ENCODE assay signal across 8 cellular contexts in genomic region chr14:102776761-102777710, GRCh38. TPM values are rescaled to one million over a fixed set of nuclear protein-coding genes. Genes with fewer than 3 reads are reported as not detected.
DNase-seq lines count a peak whose midpoint lies in the region; ATAC-seq and TF ChIP-seq lines count a peak whose summit lies in the region.

Gene TRAF3 (plus strand): TSS chr14:102777449. CDS start chr14:102870202, 92,753 bp downstream.

- peak within 1 kb of the TSS; percentile 52 for H3K18ac ChIP-seq in trophoblast cell (ENCODE audit: low read length)

- H3K27me3 Mint-ChIP-seq in activated naive CD8-positive, alpha-beta T cell treated with anti-CD3 and anti-CD28 coated beads, Interleukin-2, amount 10 ng/mL, durations not matched to agents 7 days and 5 days = no peaks in the 10 kb centered on the region

- H3K4me3 Mint-ChIP-seq in activated naive CD8-positive, alpha-beta T cell treated with anti-CD3 and anti-CD28 coated beads, Interleukin-2, amount 10 ng/mL, durations not matched to agents 7 days and 5 days = peak within 1 kb of the TSS; percentile 97

- H2BK120ac ChIP-seq in trophoblast cell (ENCODE audit: insufficient read depth, low read length, poor library complexity) = peak within 1 kb of the TSS; percentile 30

- H3K27ac ChIP-seq in SU-DHL-6 (ENCODE audit: low read depth, low read length) (no peak within 1 kb of the TSS), trophoblast cell (ENCODE audit: low read depth, low read length) (no peak within 1 kb of the TSS), tibial nerve (peak within 1 kb of the TSS; percentile 75 to 91 (median 84))

- intact Hi-C loops in Right ventricle myocardium inferior (cut with DNase I) = loop anchor here (5.0 kb wide), 1 partner anchor 85 kb away; no protein-coding TSS in a partner anchor

- TF ChIP-seq POLR2A in GM19099 (IDR thresholded peaks at IDR 0.05; ENCODE audit: extremely low read depth, insufficient read length, low read depth) = peak; percentile 81
- no peak for TF ChIP-seq POLR2A in tibial nerve (IDR thresholded peaks at IDR 0.05)

- no peaks in the 10 kb centered on the region for H3K9me3 ChIP-seq in SU-DHL-6 (ENCODE audit: insufficient read depth, low read length)
- H3K9me3 ChIP-seq in trophoblast cell (ENCODE audit: insufficient read depth, low read depth, low read length) = peaks cover 3% of the 10 kb centered on the region
- H3K9me3 ChIP-seq in tibial nerve = no peaks in the 10 kb centered on the region

- H3K9me3 Mint-ChIP-seq in activated naive CD8-positive, alpha-beta T cell treated with anti-CD3 and anti-CD28 coated beads, Interleukin-2, amount 10 ng/mL, durations not matched to agents 7 days and 5 days = no peaks in the 10 kb centered on the region

- TF ChIP-seq CTCF in SU-DHL-6 (IDR thresholded peaks at IDR 0.05; ENCODE audit: insufficient read depth, low read length, poor library complexity, severe bottlenecking) = no peak
- no peak for TF ChIP-seq CTCF in tibial nerve (IDR thresholded peaks at IDR 0.05)

- H3K9ac ChIP-seq in SU-DHL-6 (ENCODE audit: low read length) = peak within 1 kb of the TSS; percentile 68
- H3K9ac ChIP-seq in trophoblast cell (ENCODE audit: low read length) = peak within 1 kb of the TSS; percentile 80

- peak within 1 kb of the TSS; percentile 55 for H4K12ac ChIP-seq in trophoblast cell (ENCODE audit: low read depth, low read length)

- ATAC-seq in HG03457 (IDR thresholded peaks at IDR 0.05; ENCODE audit: unreplicated experiment) (peak; percentile 45), Right ventricle myocardium inferior (peak; percentile 61)
- ATAC-seq in activated naive CD8-positive, alpha-beta T cell treated with anti-CD3 and anti-CD28 coated beads, Interleukin-2, amount 10 ng/mL, durations not matched to agents 7 days and 5 days (ENCODE audit: low read depth) = peak; percentile 73

- whole genome bisulfite sequencing in trophoblast cell (ENCODE audit: extremely low coverage, insufficient coverage, insufficient read length) = no CpG with 5 or more reads among the region's 163 CpGs
- 29 to 40% methylated on average over 55 to 73 of the region's 163 CpGs for WGBS in tibial nerve, 2 donors

- H4K91ac ChIP-seq in trophoblast cell (ENCODE audit: low read depth, low read length) = peak within 1 kb of the TSS; percentile 60

- DNase-seq in AML-193 (lab: John Stamatoyannopoulos, UW) (peak; percentile 33 to 45), Right ventricle myocardium inferior (ENCODE audit: missing footprints) (peak; percentile 90), trophoblast cell (peak; percentile 72 to 81), tibial nerve (ENCODE audit: low spot score in 2 of 2) (no peak)
- peak; percentile 86 for DNase-seq in activated naive CD8-positive, alpha-beta T cell treated with anti-CD3 and anti-CD28 coated beads, Interleukin-2, amount 10 ng/mL, durations not matched to agents 7 days and 5 days

- H3K4me1 ChIP-seq in trophoblast cell (ENCODE audit: control insufficient read depth in 1 of 2, insufficient read depth in 2 of 2, low read length in 2 of 2) (peaks cover 10 to 18% of the 10 kb centered on the region in 2 experiments), tibial nerve (peaks cover 0 to 29% (median 16%) of the 10 kb centered on the region in 4 donors)

- no peaks in the 10 kb centered on the region for H3K9me2 ChIP-seq in SU-DHL-6 (replicated peaks; ENCODE audit: insufficient read depth, low read length)

- peak within 1 kb of the TSS; percentile 4 for H2AK5ac ChIP-seq in trophoblast cell (ENCODE audit: low read length)

- H3K36me3 Mint-ChIP-seq in activated naive CD8-positive, alpha-beta T cell treated with anti-CD3 and anti-CD28 coated beads, Interleukin-2, amount 10 ng/mL, durations not matched to agents 7 days and 5 days = peaks cover 8% of the 10 kb centered on the region

- H3K79me2 ChIP-seq in SU-DHL-6 (ENCODE audit: insufficient read depth, low read length) (no peaks in the 10 kb centered on the region), trophoblast cell (ENCODE audit: control insufficient read depth, insufficient read depth, low read length, poor library complexity) (peaks cover 4% of the 10 kb centered on the region)

- peak within 1 kb of the TSS; percentile 28 for H2BK12ac ChIP-seq in trophoblast cell (ENCODE audit: low read length)

- peak within 1 kb of the TSS; percentile 68 for H2AFZ ChIP-seq in SU-DHL-6 (ENCODE audit: low read depth, low read length, severe bottlenecking)
- H2AFZ ChIP-seq in trophoblast cell (ENCODE audit: insufficient read depth, low read length, poor library complexity) = peak within 1 kb of the TSS; percentile 71

- peak within 1 kb of the TSS; percentile 67 for H3K4me3 ChIP-seq in SU-DHL-6 (ENCODE audit: insufficient read depth, low read length, poor library complexity, severe bottlenecking)
- H3K4me3 ChIP-seq in trophoblast cell (ENCODE audit: low read depth, low read length) = peak within 1 kb of the TSS; percentile 79
- H3K4me3 ChIP-seq in tibial nerve = peak within 1 kb of the TSS; percentile 43 to 87 (median 72)

- H3K27me3 ChIP-seq in SU-DHL-6 (ENCODE audit: low read length) (no peaks in the 10 kb centered on the region), trophoblast cell (ENCODE audit: insufficient read depth, low read length) (no peaks in the 10 kb centered on the region), tibial nerve (no peaks in the 10 kb centered on the region)

- H3K4ac ChIP-seq in trophoblast cell (ENCODE audit: low read depth, low read length) = peak within 1 kb of the TSS; percentile 22

- H3K4me2 ChIP-seq in SU-DHL-6 (ENCODE audit: low read depth, low read length, poor library complexity, severe bottlenecking) (peak within 1 kb of the TSS; percentile 77), trophoblast cell (ENCODE audit: low read length) (peak within 1 kb of the TSS; percentile 93)

- H3K79me1 ChIP-seq in trophoblast cell (ENCODE audit: low read length) = peaks cover 7% of the 10 kb centered on the region

- H3F3A ChIP-seq in SU-DHL-6 (ENCODE audit: insufficient read depth) = no peaks in the 10 kb centered on the region

- H3K14ac ChIP-seq in trophoblast cell (ENCODE audit: low read length) = peak within 1 kb of the TSS; percentile 50

- no peaks in the 10 kb centered on the region; the same call in 1 of the 2 replicates for H4K20me1 ChIP-seq in SU-DHL-6 (ENCODE audit: low read depth, low read length)

- H3K27ac Mint-ChIP-seq in activated naive CD8-positive, alpha-beta T cell treated with anti-CD3 and anti-CD28 coated beads, Interleukin-2, amount 10 ng/mL, durations not matched to agents 7 days and 5 days = peak within 1 kb of the TSS; percentile 93

- no peak within 1 kb of the TSS for H2BK5ac ChIP-seq in trophoblast cell (ENCODE audit: low read depth, low read length, poor library complexity)

- POLR2A ChIA-PET in activated naive CD8-positive, alpha-beta T cell treated with anti-CD3 and anti-CD28 coated beads, Interleukin-2, amount 10 ng/mL, durations not matched to agents 7 days and 5 days (lab: Charles Lee) = no interaction called here

- H4K8ac ChIP-seq in trophoblast cell (ENCODE audit: low read depth, low read length) = peak within 1 kb of the TSS; percentile 60

- H3K36me3 ChIP-seq in SU-DHL-6 (ENCODE audit: low read length) = no peaks in the 10 kb centered on the region
- H3K36me3 ChIP-seq in trophoblast cell (ENCODE audit: control insufficient read depth in 1 of 2, insufficient read depth in 2 of 2, low read length in 2 of 2) = no peaks in the 10 kb centered on the region
- H3K36me3 ChIP-seq in tibial nerve = no peaks in the 10 kb centered on the region

- TF ChIP-seq EP300 in tibial nerve (IDR thresholded peaks at IDR 0.05) = peak in 1 of 2 donors; percentile 30

- H3K23ac ChIP-seq in trophoblast cell (ENCODE audit: low read length) = no peak within 1 kb of the TSS

- peaks cover 33% of the 10 kb centered on the region for H3K4me1 Mint-ChIP-seq in activated naive CD8-positive, alpha-beta T cell treated with anti-CD3 and anti-CD28 coated beads, Interleukin-2, amount 10 ng/mL, durations not matched to agents 7 days and 5 days

RNA-seq across cellular contexts. Expression of gene TRAF3, which starts in this region (rescaled TPM):
- total RNA-seq in activated naive CD8-positive, alpha-beta T cell treated with anti-CD3 and anti-CD28 coated beads, Interleukin-2, amount 10 ng/mL, durations not matched to agents 7 days and 5 days = 10 to 100 TPM; 31.1 to 32.9 TPM
- 11.3 TPM for total RNA-seq in Right ventricle myocardium inferior
- 7.5 and 8.6 TPM in 2 replicates for polyA plus RNA-seq in trophoblast cell (2013)
- 10 to 100 TPM in 2 of 4 donors, 1 to 10 TPM in 2; 4.8 to 20.7 (median 13.4) TPM for total RNA-seq in tibial nerve

Comparison
In these comparisons a context has a peak if more than half of its experiments do, and no peak if none do; other contexts are left out.
1. DNase-seq: peak in AML-193 (2 of 2), activated naive CD8-positive, alpha-beta T cell treated with anti-CD3 and anti-CD28 coated beads, Interleukin-2, amount 10 ng/mL, durations not matched to agents 7 days and 5 days (single experiment), Right ventricle myocardium inferior (single experiment) and trophoblast cell (2 of 2); none in tibial nerve (0 of 2).
2. H3K27ac ChIP-seq: peak in tibial nerve (4 of 4); none in SU-DHL-6 (single experiment) and trophoblast cell (single experiment).
3. Peak in every context shown above with its lines, with median percentiles within 50 percentile points of each other: ATAC-seq and H3K4me3 ChIP-seq.